ENCODE assay signal across 8 cellular contexts in genomic region chr4:178241601-178242118, GRCh38.
"Had no signal": no experiment of that assay in that cellular context is flagged by ENCODE, and none has a peak within 500 bp of the region (broad histone marks: within the 10 kb centered on the region; RNA-seq: fewer than 3 reads in every experiment).

No MANE protein-coding gene starts in this region.

- H3K9me3 ChIP-seq: HAP-1 had no signal

- H3K4me1 ChIP-seq: HAP-1 had no signal

- H3K27ac Mint-ChIP-seq: HFFc6, IgD-negative memory B cell had no signal

- H3K4me3 ChIP-seq: GM23248, HAP-1 had no signal

- H3K36me3 Mint-ChIP-seq: IgD-negative memory B cell had no signal

- H3K36me3 ChIP-seq: HAP-1 had no signal

- ATAC-seq: HCT116, HepG2 had no signal

- H3K27ac ChIP-seq: GM23248, HL-60 had no signal

- DNase-seq: GM23248, GOT3, HFFc6 had no signal

- H3K4me3 Mint-ChIP-seq: HFFc6, IgD-negative memory B cell had no signal

- H3K27me3 Mint-ChIP-seq: IgD-negative memory B cell had no signal

- H3K4me1 Mint-ChIP-seq: IgD-negative memory B cell had no signal
